Comparison of ENCODE assay signal across 1 cellular context in the genomic region with DNA sequence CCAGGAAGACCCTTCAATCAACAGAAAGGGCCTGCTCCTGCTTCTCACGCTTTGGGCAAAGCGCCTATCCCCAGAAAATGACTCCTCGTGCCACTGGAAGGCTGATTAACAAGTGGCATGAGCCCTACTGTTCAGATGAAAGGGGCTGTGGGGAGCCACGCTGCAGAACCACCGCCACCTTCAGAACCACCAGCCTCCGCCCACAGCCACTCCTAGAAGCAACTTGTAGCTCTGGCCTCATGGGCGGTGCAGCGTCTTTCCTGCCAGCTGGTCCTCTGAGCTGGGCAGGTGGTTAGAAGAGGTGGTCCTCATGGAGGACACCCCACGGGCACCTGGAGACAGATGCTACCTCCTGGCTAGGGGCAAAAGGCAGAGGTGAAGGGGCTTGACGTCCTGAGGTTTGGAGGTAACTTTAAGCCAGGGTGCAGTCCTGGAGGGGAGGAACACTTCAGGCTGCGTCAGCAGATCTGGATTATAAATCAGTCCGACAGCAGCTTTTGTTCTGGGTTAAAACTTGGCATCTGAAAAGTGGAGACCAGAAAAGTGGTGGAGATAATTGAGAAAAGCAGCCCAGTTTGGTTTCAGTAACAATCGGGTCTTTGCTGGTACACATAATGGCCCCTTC.
TF ChIP-seq lines count a peak whose summit lies in the region.

No MANE protein-coding gene starts in this region.

TF ChIP-seq in HepG2, 621 proteins besides CTCF, POLR2A, EP300 and RAD21 (continues in another document):
- TF ChIP-seq DR1 (CRISPR knock-in tag; IDR thresholded peaks at IDR 0.05) = no peak
- no peak for TF ChIP-seq PRMT3 (CRISPR knock-in tag; IDR thresholded peaks at IDR 0.05; ENCODE audit: borderline replicate concordance, low read depth)
- 0 out of 2 replicates have a peak, but pooled peaks have one; percentile 40 for TF ChIP-seq ZBTB4 (CRISPR knock-in tag; IDR thresholded peaks at IDR 0.05; ENCODE audit: borderline replicate concordance)
- TF ChIP-seq, protein P1, sequence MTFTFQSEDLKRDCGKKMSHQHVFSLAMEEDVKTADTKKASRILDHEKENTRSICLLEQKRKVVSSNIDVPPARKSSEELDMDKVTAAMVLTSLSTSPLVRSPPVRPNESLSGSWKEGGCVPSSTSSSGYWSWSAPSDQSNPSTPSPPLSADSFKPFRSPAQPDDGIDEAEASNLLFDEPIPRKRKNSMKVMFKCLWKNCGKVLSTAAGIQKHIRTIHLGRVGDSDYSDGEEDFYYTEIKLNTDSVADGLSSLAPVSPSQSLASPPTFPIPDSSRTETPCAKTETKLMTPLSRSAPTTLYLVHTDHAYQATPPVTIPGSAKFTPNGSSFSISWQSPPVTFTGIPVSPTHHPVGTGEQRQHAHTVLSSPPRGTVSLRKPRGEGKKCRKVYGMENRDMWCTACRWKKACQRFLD (CRISPR knock-in tag; IDR thresholded peaks at IDR 0.05; ENCODE audit: borderline replicate concordance) = no peak
- peak; percentile 32; the same call in 1 of the 2 replicates for TF ChIP-seq MAX (IDR thresholded peaks at IDR 0.05)
- no peak for TF ChIP-seq TARDBP (CRISPR knock-in tag; IDR thresholded peaks at IDR 0.05)
- TF ChIP-seq ZBTB3 (CRISPR knock-in tag; IDR thresholded peaks at IDR 0.05; ENCODE audit: borderline replicate concordance, low read depth) = no peak
- TF ChIP-seq HDAC2 (CRISPR knock-in tag; IDR thresholded peaks at IDR 0.05) = 0 out of 2 replicates have a peak, but pooled peaks have one; percentile 17
- TF ChIP-seq ZNF891 (CRISPR knock-in tag; IDR thresholded peaks at IDR 0.05) = peak; percentile 15; the same call in 1 of the 2 replicates
- no peak for TF ChIP-seq ZNF207 (IDR thresholded peaks at IDR 0.05; ENCODE audit: borderline replicate concordance)
- TF ChIP-seq, protein P2, sequence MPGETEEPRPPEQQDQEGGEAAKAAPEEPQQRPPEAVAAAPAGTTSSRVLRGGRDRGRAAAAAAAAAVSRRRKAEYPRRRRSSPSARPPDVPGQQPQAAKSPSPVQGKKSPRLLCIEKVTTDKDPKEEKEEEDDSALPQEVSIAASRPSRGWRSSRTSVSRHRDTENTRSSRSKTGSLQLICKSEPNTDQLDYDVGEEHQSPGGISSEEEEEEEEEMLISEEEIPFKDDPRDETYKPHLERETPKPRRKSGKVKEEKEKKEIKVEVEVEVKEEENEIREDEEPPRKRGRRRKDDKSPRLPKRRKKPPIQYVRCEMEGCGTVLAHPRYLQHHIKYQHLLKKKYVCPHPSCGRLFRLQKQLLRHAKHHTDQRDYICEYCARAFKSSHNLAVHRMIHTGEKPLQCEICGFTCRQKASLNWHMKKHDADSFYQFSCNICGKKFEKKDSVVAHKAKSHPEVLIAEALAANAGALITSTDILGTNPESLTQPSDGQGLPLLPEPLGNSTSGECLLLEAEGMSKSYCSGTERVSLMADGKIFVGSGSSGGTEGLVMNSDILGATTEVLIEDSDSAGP (CRISPR knock-in tag; IDR thresholded peaks at IDR 0.05; ENCODE audit: borderline replicate concordance) = 0 out of 2 replicates have a peak, but pooled peaks have one; percentile 15
- TF ChIP-seq AGO1 (IDR thresholded peaks at IDR 0.05; ENCODE audit: low read depth, low read length, poor library complexity, severe bottlenecking) = no peak
- TF ChIP-seq ZNF432 (CRISPR knock-in tag; IDR thresholded peaks at IDR 0.05; ENCODE audit: borderline replicate concordance) = no peak
- 0 out of 2 replicates have a peak, but pooled peaks have one; percentile 14 for TF ChIP-seq CBFB (CRISPR knock-in tag; IDR thresholded peaks at IDR 0.05)
- TF ChIP-seq ATF1 (CRISPR knock-in tag; IDR thresholded peaks at IDR 0.05) = no peak
- TF ChIP-seq ZNF20 (CRISPR knock-in tag; IDR thresholded peaks at IDR 0.05) = no peak
- TF ChIP-seq ZMAT3 (CRISPR knock-in tag; conservative IDR thresholded peaks at IDR 0.05) = 0 out of 2 replicates have a peak, but pooled peaks have one; percentile 36
- TF ChIP-seq, protein P3, sequence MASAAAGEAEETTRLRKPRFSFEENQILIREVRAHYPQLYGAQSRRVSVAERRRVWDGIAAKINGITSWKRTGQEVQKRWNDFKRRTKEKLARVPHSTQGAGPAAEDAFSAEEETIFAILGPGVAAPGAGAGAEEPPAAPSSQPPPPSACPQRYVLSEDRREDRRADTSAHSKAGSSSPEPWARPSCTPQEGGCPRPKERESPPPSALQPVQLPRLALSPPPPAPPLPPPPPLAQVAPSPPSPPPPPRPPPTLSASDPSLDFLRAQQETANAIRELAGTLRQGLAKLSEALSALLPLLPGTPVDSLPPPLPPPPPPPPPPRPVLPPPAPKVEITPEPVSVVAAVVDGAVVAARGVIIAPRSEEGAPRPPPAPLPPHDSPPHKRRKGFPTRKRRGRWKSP (CRISPR knock-in tag; IDR thresholded peaks at IDR 0.05) = 0 out of 2 replicates have a peak, but pooled peaks have one; percentile 3
- TF ChIP-seq, protein P4, sequence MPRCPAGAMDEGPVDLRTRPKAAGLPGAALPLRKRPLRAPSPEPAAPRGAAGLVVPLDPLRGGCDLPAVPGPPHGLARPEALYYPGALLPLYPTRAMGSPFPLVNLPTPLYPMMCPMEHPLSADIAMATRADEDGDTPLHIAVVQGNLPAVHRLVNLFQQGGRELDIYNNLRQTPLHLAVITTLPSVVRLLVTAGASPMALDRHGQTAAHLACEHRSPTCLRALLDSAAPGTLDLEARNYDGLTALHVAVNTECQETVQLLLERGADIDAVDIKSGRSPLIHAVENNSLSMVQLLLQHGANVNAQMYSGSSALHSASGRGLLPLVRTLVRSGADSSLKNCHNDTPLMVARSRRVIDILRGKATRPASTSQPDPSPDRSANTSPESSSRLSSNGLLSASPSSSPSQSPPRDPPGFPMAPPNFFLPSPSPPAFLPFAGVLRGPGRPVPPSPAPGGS (CRISPR knock-in tag; IDR thresholded peaks at IDR 0.05) = no peak
- TF ChIP-seq SP1 (IDR thresholded peaks at IDR 0.05) = no peak
- TF ChIP-seq SP1 (CRISPR knock-in tag; IDR thresholded peaks at IDR 0.05) = 0 out of 2 replicates have a peak, but pooled peaks have one; percentile 14
- peak; percentile 22; the same call in 1 of the 2 replicates for TF ChIP-seq TAF1 (CRISPR knock-in tag; IDR thresholded peaks at IDR 0.05)
- peak; percentile 51; the same call in 1 of the 2 replicates for TF ChIP-seq ZNF605 (CRISPR knock-in tag; IDR thresholded peaks at IDR 0.05)
- TF ChIP-seq NFYC (CRISPR knock-in tag; IDR thresholded peaks at IDR 0.05) = no peak
- no peak for TF ChIP-seq HNRNPK (IDR thresholded peaks at IDR 0.05; ENCODE audit: low read depth, low read length, poor library complexity, severe bottlenecking)
- TF ChIP-seq, protein P5, sequence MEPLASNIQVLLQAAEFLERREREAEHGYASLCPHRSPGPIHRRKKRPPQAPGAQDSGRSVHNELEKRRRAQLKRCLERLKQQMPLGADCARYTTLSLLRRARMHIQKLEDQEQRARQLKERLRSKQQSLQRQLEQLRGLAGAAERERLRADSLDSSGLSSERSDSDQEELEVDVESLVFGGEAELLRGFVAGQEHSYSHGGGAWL (CRISPR knock-in tag; IDR thresholded peaks at IDR 0.05) = no peak
- TF ChIP-seq SIX4 (CRISPR knock-in tag; IDR thresholded peaks at IDR 0.05) = no peak
- TF ChIP-seq, protein P6, sequence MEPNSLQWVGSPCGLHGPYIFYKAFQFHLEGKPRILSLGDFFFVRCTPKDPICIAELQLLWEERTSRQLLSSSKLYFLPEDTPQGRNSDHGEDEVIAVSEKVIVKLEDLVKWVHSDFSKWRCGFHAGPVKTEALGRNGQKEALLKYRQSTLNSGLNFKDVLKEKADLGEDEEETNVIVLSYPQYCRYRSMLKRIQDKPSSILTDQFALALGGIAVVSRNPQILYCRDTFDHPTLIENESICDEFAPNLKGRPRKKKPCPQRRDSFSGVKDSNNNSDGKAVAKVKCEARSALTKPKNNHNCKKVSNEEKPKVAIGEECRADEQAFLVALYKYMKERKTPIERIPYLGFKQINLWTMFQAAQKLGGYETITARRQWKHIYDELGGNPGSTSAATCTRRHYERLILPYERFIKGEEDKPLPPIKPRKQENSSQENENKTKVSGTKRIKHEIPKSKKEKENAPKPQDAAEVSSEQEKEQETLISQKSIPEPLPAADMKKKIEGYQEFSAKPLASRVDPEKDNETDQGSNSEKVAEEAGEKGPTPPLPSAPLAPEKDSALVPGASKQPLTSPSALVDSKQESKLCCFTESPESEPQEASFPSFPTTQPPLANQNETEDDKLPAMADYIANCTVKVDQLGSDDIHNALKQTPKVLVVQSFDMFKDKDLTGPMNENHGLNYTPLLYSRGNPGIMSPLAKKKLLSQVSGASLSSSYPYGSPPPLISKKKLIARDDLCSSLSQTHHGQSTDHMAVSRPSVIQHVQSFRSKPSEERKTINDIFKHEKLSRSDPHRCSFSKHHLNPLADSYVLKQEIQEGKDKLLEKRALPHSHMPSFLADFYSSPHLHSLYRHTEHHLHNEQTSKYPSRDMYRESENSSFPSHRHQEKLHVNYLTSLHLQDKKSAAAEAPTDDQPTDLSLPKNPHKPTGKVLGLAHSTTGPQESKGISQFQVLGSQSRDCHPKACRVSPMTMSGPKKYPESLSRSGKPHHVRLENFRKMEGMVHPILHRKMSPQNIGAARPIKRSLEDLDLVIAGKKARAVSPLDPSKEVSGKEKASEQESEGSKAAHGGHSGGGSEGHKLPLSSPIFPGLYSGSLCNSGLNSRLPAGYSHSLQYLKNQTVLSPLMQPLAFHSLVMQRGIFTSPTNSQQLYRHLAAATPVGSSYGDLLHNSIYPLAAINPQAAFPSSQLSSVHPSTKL (CRISPR knock-in tag; IDR thresholded peaks at IDR 0.05) = no peak
- TF ChIP-seq FOXC1 (CRISPR knock-in tag; IDR thresholded peaks at IDR 0.05; ENCODE audit: borderline replicate concordance) = 0 out of 2 replicates have a peak, but pooled peaks have one; percentile 52
- TF ChIP-seq ZNF746 (CRISPR knock-in tag; IDR thresholded peaks at IDR 0.05) = 0 out of 2 replicates have a peak, but pooled peaks have one; percentile 3
- no peak for TF ChIP-seq MEIS2 (CRISPR knock-in tag; IDR thresholded peaks at IDR 0.05)
- TF ChIP-seq SP5 (CRISPR knock-in tag; IDR thresholded peaks at IDR 0.05; ENCODE audit: borderline replicate concordance, low read depth) = peak; percentile 47; the same call in 1 of the 2 replicates
- TF ChIP-seq ZNF790 (CRISPR knock-in tag; IDR thresholded peaks at IDR 0.05; ENCODE audit: borderline replicate concordance) = 0 out of 2 replicates have a peak, but pooled peaks have one; percentile 31
- no peak for TF ChIP-seq NR2C2 (CRISPR knock-in tag; IDR thresholded peaks at IDR 0.05; ENCODE audit: borderline replicate concordance)
- no peak for TF ChIP-seq ZNF121 (CRISPR knock-in tag; IDR thresholded peaks at IDR 0.05)
- TF ChIP-seq ZBTB7A (CRISPR knock-in tag; IDR thresholded peaks at IDR 0.05) = peak; percentile 70
- no peak for TF ChIP-seq BHLHE40 (IDR thresholded peaks at IDR 0.05; ENCODE audit: low read length)
- no peak for TF ChIP-seq RFXAP (CRISPR knock-in tag; IDR thresholded peaks at IDR 0.05; ENCODE audit: borderline replicate concordance)
- TF ChIP-seq CHD4 (IDR thresholded peaks at IDR 0.05; ENCODE audit: borderline replicate concordance, low read length) = no peak
- TF ChIP-seq ZNF282 (IDR thresholded peaks at IDR 0.05; ENCODE audit: partially characterized antibody) = no peak
- TF ChIP-seq, protein P7, sequence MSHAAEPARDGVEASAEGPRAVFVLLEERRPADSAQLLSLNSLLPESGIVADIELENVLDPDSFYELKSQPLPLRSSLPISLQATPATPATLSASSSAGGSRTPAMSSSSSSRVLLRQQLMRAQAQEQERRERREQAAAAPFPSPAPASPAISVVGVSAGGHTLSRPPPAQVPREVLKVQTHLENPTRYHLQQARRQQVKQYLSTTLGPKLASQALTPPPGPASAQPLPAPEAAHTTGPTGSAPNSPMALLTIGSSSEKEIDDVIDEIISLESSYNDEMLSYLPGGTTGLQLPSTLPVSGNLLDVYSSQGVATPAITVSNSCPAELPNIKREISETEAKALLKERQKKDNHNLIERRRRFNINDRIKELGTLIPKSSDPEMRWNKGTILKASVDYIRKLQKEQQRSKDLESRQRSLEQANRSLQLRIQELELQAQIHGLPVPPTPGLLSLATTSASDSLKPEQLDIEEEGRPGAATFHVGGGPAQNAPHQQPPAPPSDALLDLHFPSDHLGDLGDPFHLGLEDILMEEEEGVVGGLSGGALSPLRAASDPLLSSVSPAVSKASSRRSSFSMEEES (CRISPR knock-in tag; IDR thresholded peaks at IDR 0.05) = no peak
- no peak for TF ChIP-seq NRL (CRISPR knock-in tag; IDR thresholded peaks at IDR 0.05; ENCODE audit: borderline replicate concordance)
- TF ChIP-seq EZH2 (conservative IDR thresholded peaks at IDR 0.05; ENCODE audit: low read depth, low read length) = 0 out of 2 replicates have a peak, but pooled peaks have one; percentile 41
- TF ChIP-seq ZFAT (CRISPR knock-in tag; conservative IDR thresholded peaks at IDR 0.05) = no peak
- no peak for TF ChIP-seq ZNF251 (CRISPR knock-in tag; IDR thresholded peaks at IDR 0.05)
- TF ChIP-seq GATAD1 (CRISPR knock-in tag; IDR thresholded peaks at IDR 0.05) = no peak; the same call in 1 of the 2 replicates
- TF ChIP-seq PAF1 (CRISPR knock-in tag; IDR thresholded peaks at IDR 0.05) = no peak
- TF ChIP-seq SAP130 (CRISPR knock-in tag; IDR thresholded peaks at IDR 0.05; ENCODE audit: low read depth) = peak; percentile 35; the same call in 1 of the 2 replicates
- peak; percentile 12 for TF ChIP-seq XRCC5 (optimal IDR thresholded peaks at IDR 0.05; ENCODE audit: low read length)
- TF ChIP-seq FOXP1 (IDR thresholded peaks at IDR 0.05) = no peak
- no peak for TF ChIP-seq FOXP1 (CRISPR knock-in tag; IDR thresholded peaks at IDR 0.05)
- TF ChIP-seq MAFK (conservative IDR thresholded peaks at IDR 0.05 in 1 of 2, IDR thresholded peaks at IDR 0.05 in 1 of 2; ENCODE audit: low read length in 2 of 2) = peak; percentile 65 to 68
- no peak for TF ChIP-seq MAZ (IDR thresholded peaks at IDR 0.05; ENCODE audit: borderline replicate concordance, low read depth, low read length)
- TF ChIP-seq MAZ (CRISPR knock-in tag; IDR thresholded peaks at IDR 0.05; ENCODE audit: low read depth) = no peak
